ENCODE assay signal across 1 cellular context in the genomic region with DNA sequence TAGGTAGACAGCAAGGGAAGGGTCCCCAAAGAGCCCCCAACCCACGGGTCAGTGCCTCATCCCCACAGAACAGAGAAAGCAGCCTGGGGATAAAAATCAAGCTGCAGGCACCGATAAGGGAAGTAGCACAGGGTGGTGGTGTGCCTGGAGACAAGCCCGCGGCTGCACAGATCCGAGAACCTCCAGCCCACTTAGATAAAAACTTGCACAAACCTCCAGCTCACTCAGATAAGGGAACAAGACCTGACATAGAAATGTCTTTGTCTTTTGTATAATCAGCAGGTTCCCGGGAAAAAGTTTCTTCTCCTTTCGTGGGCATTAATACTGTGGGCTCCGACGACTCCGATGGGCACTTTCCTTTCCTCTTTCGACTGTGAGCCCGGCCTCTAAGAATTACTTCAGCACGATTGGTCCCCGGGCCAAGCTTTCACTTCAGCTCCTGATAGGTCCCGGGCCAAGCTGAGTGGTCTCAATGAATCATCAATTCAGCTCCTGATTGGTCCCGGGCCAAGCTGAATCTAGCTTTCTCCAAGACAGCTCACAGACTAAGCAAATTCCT.
TF ChIP-seq lines count a peak whose summit lies in the region.

No MANE protein-coding gene starts in this region.

TF ChIP-seq in K562, 482 proteins besides CTCF, POLR2A, EP300 and RAD21 (continued from another document):
- TF ChIP-seq, protein P1, sequence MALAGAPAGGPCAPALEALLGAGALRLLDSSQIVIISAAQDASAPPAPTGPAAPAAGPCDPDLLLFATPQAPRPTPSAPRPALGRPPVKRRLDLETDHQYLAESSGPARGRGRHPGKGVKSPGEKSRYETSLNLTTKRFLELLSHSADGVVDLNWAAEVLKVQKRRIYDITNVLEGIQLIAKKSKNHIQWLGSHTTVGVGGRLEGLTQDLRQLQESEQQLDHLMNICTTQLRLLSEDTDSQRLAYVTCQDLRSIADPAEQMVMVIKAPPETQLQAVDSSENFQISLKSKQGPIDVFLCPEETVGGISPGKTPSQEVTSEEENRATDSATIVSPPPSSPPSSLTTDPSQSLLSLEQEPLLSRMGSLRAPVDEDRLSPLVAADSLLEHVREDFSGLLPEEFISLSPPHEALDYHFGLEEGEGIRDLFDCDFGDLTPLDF (CRISPR knock-in tag; IDR thresholded peaks at IDR 0.05): no peak
- TF ChIP-seq TCF7 (IDR thresholded peaks at IDR 0.05; ENCODE audit: borderline replicate concordance): 0 out of 2 replicates have a peak, but pooled peaks have one; percentile 38
- TF ChIP-seq U2AF2 (optimal IDR thresholded peaks at IDR 0.05; ENCODE audit: low read depth, low read length): no peak
- TF ChIP-seq, protein P2, sequence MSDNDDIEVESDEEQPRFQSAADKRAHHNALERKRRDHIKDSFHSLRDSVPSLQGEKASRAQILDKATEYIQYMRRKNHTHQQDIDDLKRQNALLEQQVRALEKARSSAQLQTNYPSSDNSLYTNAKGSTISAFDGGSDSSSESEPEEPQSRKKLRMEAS (CRISPR knock-in tag; IDR thresholded peaks at IDR 0.05): no peak
- no peak for TF ChIP-seq ZNF143 (CRISPR knock-in tag; IDR thresholded peaks at IDR 0.05)
- TF ChIP-seq DPF2 (IDR thresholded peaks at IDR 0.05): peak; percentile 84
- peak; percentile 51 for TF ChIP-seq CXXC5 (CRISPR knock-in tag; IDR thresholded peaks at IDR 0.05)
- TF ChIP-seq ZKSCAN8 (CRISPR knock-in tag; IDR thresholded peaks at IDR 0.05): no peak
- TF ChIP-seq, protein P3, sequence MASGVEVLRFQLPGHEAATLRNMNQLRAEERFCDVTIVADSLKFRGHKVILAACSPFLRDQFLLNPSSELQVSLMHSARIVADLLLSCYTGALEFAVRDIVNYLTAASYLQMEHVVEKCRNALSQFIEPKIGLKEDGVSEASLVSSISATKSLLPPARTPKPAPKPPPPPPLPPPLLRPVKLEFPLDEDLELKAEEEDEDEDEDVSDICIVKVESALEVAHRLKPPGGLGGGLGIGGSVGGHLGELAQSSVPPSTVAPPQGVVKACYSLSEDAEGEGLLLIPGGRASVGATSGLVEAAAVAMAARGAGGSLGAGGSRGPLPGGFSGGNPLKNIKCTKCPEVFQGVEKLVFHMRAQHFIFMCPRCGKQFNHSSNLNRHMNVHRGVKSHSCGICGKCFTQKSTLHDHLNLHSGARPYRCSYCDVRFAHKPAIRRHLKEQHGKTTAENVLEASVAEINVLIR (CRISPR knock-in tag; IDR thresholded peaks at IDR 0.05): no peak
- no peak for TF ChIP-seq MYBL2 (IDR thresholded peaks at IDR 0.05; ENCODE audit: low read depth)
- TF ChIP-seq MYBL2 (CRISPR knock-in tag; IDR thresholded peaks at IDR 0.05; ENCODE audit: borderline replicate concordance): no peak
- no peak for TF ChIP-seq GABPB1 (CRISPR knock-in tag; IDR thresholded peaks at IDR 0.05)
- TF ChIP-seq MAFF (IDR thresholded peaks at IDR 0.05; ENCODE audit: low read length): no peak
- TF ChIP-seq ADNP (tag; IDR thresholded peaks at IDR 0.05): no peak
- no peak for TF ChIP-seq ZNF282 (CRISPR knock-in tag; IDR thresholded peaks at IDR 0.05)
- no peak for TF ChIP-seq RFX1 (IDR thresholded peaks at IDR 0.05)
